ENCODE assay signal across 19 cellular contexts in genomic region chr1:158049867-158050266, GRCh38. TPM values are rescaled to one million over a fixed set of nuclear protein-coding genes. Genes with fewer than 3 reads are reported as not detected.
DNase-seq lines count a peak whose midpoint lies in the region; ATAC-seq, FAIRE-seq and TF ChIP-seq lines count a peak whose summit lies in the region.
"Had no signal": no experiment of that assay in that cellular context is flagged by ENCODE, and none has a peak within 500 bp of the region (broad histone marks: within the 10 kb centered on the region; RNA-seq: fewer than 3 reads in every experiment).

No MANE protein-coding gene starts in this region.

- DNase-seq in GM03348 (ENCODE audit: low spot score): peak; percentile 33
- peak; percentile 25 for DNase-seq in adipocyte (ENCODE audit: low read depth)
- DNase-seq in fibroblast of mammary gland (ENCODE audit: low read depth): peak; percentile 44
- DNase-seq in sciatic nerve (ENCODE audit: low spot score): no peak
- DNase-seq in T-helper 17 cell: no peak
- no peak for DNase-seq in cortex of kidney (lab: John Stamatoyannopoulos, UW)
- DNase-seq in GM19239 (ENCODE audit: insufficient read length, low spot score): no peak
- DNase-seq: BE2C; CD4-positive, alpha-beta T cell; HCEC 1CT; Karpas-422; MM.1S; NCI-H1092 treated with DMSO at 0.1 percent for 48 hours; NCI-H2081 treated with DMSO at 0.1 percent for 48 hours; NCI-H69; RPMI8226; SJCRH30; SW 1271 had no signal

- no peak overlapping the region for H3K4me3 Mint-ChIP-seq in T-helper 17 cell
- H3K4me3 Mint-ChIP-seq: CD4-positive, alpha-beta T cell had no signal

- no peaks in the 10 kb centered on the region for H3K27me3 ChIP-seq in adipocyte (replicated peaks; ENCODE audit: control insufficient read depth, insufficient read depth, low read length)
- H3K27me3 ChIP-seq: BE2C, SJCRH30 had no signal

- no peaks in the 10 kb centered on the region for H3K4me1 Mint-ChIP-seq in T-helper 17 cell

- no peak overlapping the region for H3K9ac ChIP-seq in adipocyte (ENCODE audit: low read length)

- intact Hi-C loops in sciatic nerve (cut with DNase I): no loop called here

- no peak for TF ChIP-seq CTCF in fibroblast of mammary gland (conservative IDR thresholded peaks at IDR 0.05; ENCODE audit: control insufficient read depth, insufficient read depth, low read depth, low read length)

- no peaks in the 10 kb centered on the region for H3K36me3 Mint-ChIP-seq in T-helper 17 cell (ENCODE audit: low read depth)

- FAIRE-seq in GM19239 (lab: Jason Lieb, UNC): no peak

- no peak overlapping the region for H3K27ac Mint-ChIP-seq in T-helper 17 cell
- H3K27ac Mint-ChIP-seq: CD4-positive, alpha-beta T cell had no signal

- peak; percentile 27 for ATAC-seq in sciatic nerve
- ATAC-seq in T-helper 17 cell: no peak
- no peak for ATAC-seq in HG03039 (IDR thresholded peaks at IDR 0.05; ENCODE audit: unreplicated experiment)

- H3K9me3 ChIP-seq in adipocyte (ENCODE audit: control insufficient read depth, low read length) (no peaks in the 10 kb centered on the region), T-helper 17 cell (ENCODE audit: control insufficient read depth, low read length, poor library complexity, severe bottlenecking) (no peaks in the 10 kb centered on the region)
- H3K9me3 ChIP-seq: BE2C, SJCRH30 had no signal

- peaks cover 27% of the 10 kb centered on the region for H3K36me3 ChIP-seq in adipocyte (ENCODE audit: control insufficient read depth, insufficient read depth, low read length, severe bottlenecking)
- H3K36me3 ChIP-seq: BE2C had no signal

- H3K4me3 ChIP-seq in adipocyte (ENCODE audit: low read length): no peak overlapping the region
- H3K4me3 ChIP-seq in fibroblast of mammary gland (ENCODE audit: control insufficient read depth, low read depth, low read length): no peak overlapping the region
- H3K4me3 ChIP-seq: SJCRH30 had no signal

- H3K27me3 Mint-ChIP-seq in T-helper 17 cell: peaks cover 38% of the 10 kb centered on the region

- peaks cover 51% of the 10 kb centered on the region for H3K4me1 ChIP-seq in adipocyte (ENCODE audit: control insufficient read depth, insufficient read depth, low read length)
- H3K4me1 ChIP-seq: BE2C had no signal

RNA-seq across cellular contexts. Expression of gene KIRREL1, which starts 56.4 kb away (rescaled TPM):
- 67.8 TPM for total RNA-seq in sciatic nerve
- not detected for total RNA-seq in T-helper 17 cell
- total RNA-seq: CD4-positive, alpha-beta T cell had no signal

Comparison
In these comparisons a context has a peak if more than half of its experiments do, and no peak if none do; other contexts are left out.
1. DNase-seq: peak in GM03348 (single experiment), adipocyte (single experiment) and fibroblast of mammary gland (single experiment); none in sciatic nerve (single experiment), T-helper 17 cell (0 of 3), cortex of kidney (single experiment) and GM19239 (single experiment).
2. RNA of gene KIRREL1, which starts 56.4 kb away (total RNA-seq): 67.8 TPM in sciatic nerve (single experiment); not detected in T-helper 17 cell; every median in the first group is over 10 times any median in the second.